ENCODE assay signal across 9 cellular contexts in the genomic region with DNA sequence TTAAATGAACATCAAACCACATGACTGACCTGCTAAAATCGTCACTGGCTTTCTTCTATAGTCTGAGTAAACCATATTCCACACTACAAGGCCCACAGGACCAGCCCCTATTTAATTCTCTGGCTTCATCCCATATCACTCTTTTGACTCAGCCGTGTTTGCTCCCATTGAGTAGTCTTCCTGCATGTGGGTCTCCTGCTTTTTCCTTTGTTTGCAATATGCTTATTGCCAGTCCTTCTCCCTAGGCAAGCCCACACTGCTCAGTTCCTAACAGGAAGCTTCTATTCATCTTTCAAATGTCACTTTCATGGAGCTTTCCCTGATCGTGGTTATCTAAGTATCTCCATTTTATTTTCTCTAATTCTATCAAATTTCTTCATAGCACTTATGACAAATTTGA.
"Had no signal": no experiment of that assay in that cellular context is flagged by ENCODE, and none has a peak within 500 bp of the region (broad histone marks: within the 10 kb centered on the region; RNA-seq: fewer than 3 reads in every experiment).

No MANE protein-coding gene starts in this region.

- H3K9me3 Mint-ChIP-seq: HFFc6, IgD-negative memory B cell had no signal

- H3K4me3 ChIP-seq: HAP-1 had no signal

- H3K9me3 ChIP-seq: HAP-1 had no signal

- ATAC-seq: HCT116, HepG2 had no signal

- H3K27ac ChIP-seq: HL-60 had no signal

- H3K36me3 Mint-ChIP-seq: IgD-negative memory B cell had no signal

- DNase-seq: GOT3, H7, HFFc6, KBM-7 had no signal

- H3K4me1 ChIP-seq: HAP-1 had no signal

- H3K4me3 Mint-ChIP-seq: HFFc6, IgD-negative memory B cell had no signal

- H3K36me3 ChIP-seq: HAP-1 had no signal

- H3K27ac Mint-ChIP-seq: HFFc6, IgD-negative memory B cell had no signal
